ENCODE assay signal across 7 cellular contexts in genomic region chr3:179363332-179363731, GRCh38.
"Had no signal": no experiment of that assay in that cellular context is flagged by ENCODE, and none has a peak within 500 bp of the region (broad histone marks: within the 10 kb centered on the region; RNA-seq: fewer than 3 reads in every experiment).

No MANE protein-coding gene starts in this region.

- H3K4me3 ChIP-seq: GM12878 had no signal

- ATAC-seq: GM12878 had no signal

- FAIRE-seq: GM12878, GM12891, GM12892, GM18507, GM19239 had no signal

- DNase-seq: GDM1, GF-D8 had no signal
